ENCODE assay signal across 12 cellular contexts in the genomic region with DNA sequence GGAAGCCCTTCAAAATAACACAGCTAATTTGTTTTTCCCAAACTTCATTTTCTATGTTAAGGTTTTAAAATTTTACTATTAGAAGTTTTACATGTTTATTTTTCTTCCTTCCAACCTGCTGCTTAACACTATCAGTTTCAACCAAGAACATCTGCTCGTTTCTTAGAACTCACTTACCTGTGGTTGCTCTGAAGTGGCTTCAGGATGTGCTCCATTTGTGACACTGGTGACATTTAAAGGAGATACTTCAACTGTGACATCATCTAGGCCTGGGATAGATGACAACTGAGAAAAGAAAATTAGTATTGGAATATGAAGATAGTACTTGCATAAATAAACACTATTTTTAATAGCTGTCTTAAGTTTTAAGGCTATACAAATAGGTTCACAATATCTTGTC. TPM values are rescaled to one million over a fixed set of nuclear protein-coding genes. Genes with fewer than 3 reads are reported as not detected.
DNase-seq lines count a peak whose midpoint lies in the region; ATAC-seq, FAIRE-seq and TF ChIP-seq lines count a peak whose summit lies in the region.
"Had no signal": no experiment of that assay in that cellular context is flagged by ENCODE, and none has a peak within 500 bp of the region (broad histone marks: within the 10 kb centered on the region; RNA-seq: fewer than 3 reads in every experiment).

No MANE protein-coding gene starts in this region.

- POLR2A ChIA-PET in GM12878 (lab: Charles Lee): interaction anchor here (1.4 to 2.1 kb wide), 3 partner anchors 10 to 17 kb away, joined by 5 to 9 read pairs (median 5); a partner anchor contains a TSS

- WGBS in GM12878 (ENCODE audit: insufficient coverage, insufficient replicate concordance, low lambda C conversion rate, missing lambda C conversion rate): 0% methylated on average over 1 of the region's 1 CpG
- 78 to 88% methylated on average over 1 of the region's 1 CpG for WGBS in lower leg skin, 2 donors

- no peaks in the 10 kb centered on the region for H4K20me1 ChIP-seq in GM12878 (ENCODE audit: control insufficient read depth, insufficient read depth)

- RAD21 ChIA-PET in GM12878 (lab: Charles Lee; ENCODE audit: unreplicated experiment): interaction anchor here (0.7 to 1.2 kb wide), 3 partner anchors 13 to 102 kb away, joined by 3 read pairs; a partner anchor contains a TSS

- no peak for TF ChIP-seq POLR2A in GM12878 (IDR thresholded peaks at IDR 0.05; ENCODE audit: low read depth, low read length)
- TF ChIP-seq POLR2A in lower leg skin (IDR thresholded peaks at IDR 0.05): no peak
- TF ChIP-seq POLR2A in breast epithelium (IDR thresholded peaks at IDR 0.05): no peak

- no peaks in the 10 kb centered on the region for H3K9me3 ChIP-seq in GM12878 (replicated peaks; ENCODE audit: control insufficient read depth, insufficient read depth, low read length)
- H3K9me3 ChIP-seq in breast epithelium: no peaks in the 10 kb centered on the region
- H3K9me3 ChIP-seq: neutrophil, uterus had no signal

- H3K4me1 ChIP-seq in GM12878 (ENCODE audit: control insufficient read depth, insufficient read depth, low read length) (peaks cover 11% of the 10 kb centered on the region; the same call in 1 of the 2 replicates), breast epithelium (no peaks in the 10 kb centered on the region)
- H3K4me1 ChIP-seq: uterus had no signal

- no peaks in the 10 kb centered on the region for H3K27me3 ChIP-seq in GM12878 (replicated peaks in 1 of 2; ENCODE audit: control insufficient read depth in 2 of 2, insufficient read depth in 2 of 2, low read length in 1 of 2)
- no peaks in the 10 kb centered on the region for H3K27me3 ChIP-seq in breast epithelium
- H3K27me3 ChIP-seq: neutrophil, uterus had no signal

- TF ChIP-seq CTCF in GM12878 (IDR thresholded peaks at IDR 0.05 in 2 of 3, conservative IDR thresholded peaks at IDR 0.05 in 1 of 3; ENCODE audit: control insufficient read depth in 2 of 3, extremely low read depth in 1 of 3, insufficient read depth in 1 of 3, low read depth in 3 of 3, low read length in 3 of 3): no peak
- TF ChIP-seq CTCF in lower leg skin (IDR thresholded peaks at IDR 0.05): no peak
- no peak for TF ChIP-seq CTCF in breast epithelium (IDR thresholded peaks at IDR 0.05)

- peak; percentile 83 to 85 for ATAC-seq in activated CD4-positive, CD25-positive, alpha-beta regulatory T cell treated with anti-CD3 and anti-CD28 coated beads, Interleukin-2, amount 50 U/mL, for 24 hours
- ATAC-seq in GM21381 (IDR thresholded peaks at IDR 0.05; ENCODE audit: unreplicated experiment) (peak; percentile 92), HG03097 (IDR thresholded peaks at IDR 0.05; ENCODE audit: low FRiP score, unreplicated experiment) (peak; percentile 81), GM12878 (peak; percentile 91)

- peak; percentile 80 for FAIRE-seq in GM12878 (lab: Jason Lieb, UNC)

- no peaks in the 10 kb centered on the region; the same call in 1 of the 2 replicates for H3K79me2 ChIP-seq in GM12878 (ENCODE audit: control insufficient read depth, insufficient read depth, low read length)

- no peak for DNase-seq in activated CD4-positive, CD25-positive, alpha-beta regulatory T cell treated with anti-CD3 and anti-CD28 coated beads, Interleukin-2, amount 50 U/mL, for 72 hours
- DNase-seq in GM12878 (ENCODE audit: low read depth, low spot score) (no peak), lower leg skin (ENCODE audit: low spot score in 2 of 2) (no peak), NCI-H2196 (lab: John Stamatoyannopoulos, UW; ENCODE audit: unreplicated experiment) (no peak), breast epithelium (ENCODE audit: low spot score in 2 of 2) (no peak)
- DNase-seq: activated effector memory CD4-positive, alpha-beta T cell treated with anti-CD3 and anti-CD28 coated beads, Interleukin-2, amount 50 U/mL, for 16 hours; effector CD4-positive, alpha-beta T cell; uterus had no signal

- no peak overlapping the region for H3K4me2 ChIP-seq in GM12878 (ENCODE audit: control insufficient read depth, insufficient read depth)

- BruUV-seq in GM12878 (replicated peaks; lab: Mats Ljungman, UMichigan): no TSS peak

- H3K4me3 ChIP-seq in GM12878 (no peak overlapping the region), lower leg skin (ENCODE audit: low read depth, poor library complexity, severe bottlenecking) (no peak overlapping the region), breast epithelium (no peak overlapping the region)
- H3K4me3 ChIP-seq: uterus had no signal

- TF ChIP-seq RAD21 in GM12878 (IDR thresholded peaks at IDR 0.05; ENCODE audit: insufficient read depth, low read depth, low read length): no peak

- in situ Hi-C loops in GM12878 (cut with MboI): no loop called here

- peaks cover 0 to 13% of the 10 kb centered on the region in 2 experiments; a peak in 2 of 4 replicates for H3K36me3 ChIP-seq in GM12878 (ENCODE audit: control insufficient read depth in 2 of 2, insufficient read depth in 2 of 2, low read length in 1 of 2)
- H3K36me3 ChIP-seq in breast epithelium: peaks cover 3% of the 10 kb centered on the region

- CTCF ChIA-PET in GM12878 (lab: Yijun Ruan, JAX): interaction anchor here (0.6 to 1.6 kb wide), 5 partner anchors 9 to 94 kb away, joined by 4 to 6 read pairs (median 5); no protein-coding TSS in a partner anchor

- intact Hi-C loops in GM12878 (cut with micrococcal nuclease; ENCODE audit: unreplicated experiment): no loop called here
- intact Hi-C loops in lower leg skin (cut with DNase I; ENCODE audit: low total_unique reads): loop anchor here (1.0 kb wide), 1 partner anchor 25 kb away; no protein-coding TSS in a partner anchor
- intact Hi-C loops in breast epithelium (cut with DNase I; ENCODE audit: low total_unique reads): no loop called here

- H3K27ac ChIP-seq in GM12878 (ENCODE audit: control insufficient read depth, insufficient read depth) (no peak overlapping the region; the same call in 1 of the 2 replicates), breast epithelium (no peak overlapping the region)
- H3K27ac ChIP-seq: neutrophil, uterus had no signal

- H3K9ac ChIP-seq in GM12878 (ENCODE audit: control insufficient read depth, insufficient read depth, low read length): no peak overlapping the region

- SMC1A ChIA-PET in GM12878 (lab: Charles Lee; ENCODE audit: uncharacterized antibody, unreplicated experiment): interaction anchor here (0.8 to 2.6 kb wide), 7 partner anchors 8 to 435 kb away, joined by 3 to 9 read pairs (median 3); no protein-coding TSS in a partner anchor

- TF ChIP-seq EP300 in GM12878 (IDR thresholded peaks at IDR 0.05; ENCODE audit: borderline replicate concordance in 1 of 2, control insufficient read depth in 1 of 2, low read depth in 2 of 2, low read length in 2 of 2): peak in 1 of 2 experiments; percentile 59; a peak in 2 of 4 replicates

- no peak overlapping the region for H2AFZ ChIP-seq in GM12878 (ENCODE audit: control insufficient read depth, low read depth, low read length)

TF ChIP-seq in GM12878, 131 proteins besides CTCF, POLR2A, EP300 and RAD21 (continues in another document):
- TF ChIP-seq, protein P1, sequence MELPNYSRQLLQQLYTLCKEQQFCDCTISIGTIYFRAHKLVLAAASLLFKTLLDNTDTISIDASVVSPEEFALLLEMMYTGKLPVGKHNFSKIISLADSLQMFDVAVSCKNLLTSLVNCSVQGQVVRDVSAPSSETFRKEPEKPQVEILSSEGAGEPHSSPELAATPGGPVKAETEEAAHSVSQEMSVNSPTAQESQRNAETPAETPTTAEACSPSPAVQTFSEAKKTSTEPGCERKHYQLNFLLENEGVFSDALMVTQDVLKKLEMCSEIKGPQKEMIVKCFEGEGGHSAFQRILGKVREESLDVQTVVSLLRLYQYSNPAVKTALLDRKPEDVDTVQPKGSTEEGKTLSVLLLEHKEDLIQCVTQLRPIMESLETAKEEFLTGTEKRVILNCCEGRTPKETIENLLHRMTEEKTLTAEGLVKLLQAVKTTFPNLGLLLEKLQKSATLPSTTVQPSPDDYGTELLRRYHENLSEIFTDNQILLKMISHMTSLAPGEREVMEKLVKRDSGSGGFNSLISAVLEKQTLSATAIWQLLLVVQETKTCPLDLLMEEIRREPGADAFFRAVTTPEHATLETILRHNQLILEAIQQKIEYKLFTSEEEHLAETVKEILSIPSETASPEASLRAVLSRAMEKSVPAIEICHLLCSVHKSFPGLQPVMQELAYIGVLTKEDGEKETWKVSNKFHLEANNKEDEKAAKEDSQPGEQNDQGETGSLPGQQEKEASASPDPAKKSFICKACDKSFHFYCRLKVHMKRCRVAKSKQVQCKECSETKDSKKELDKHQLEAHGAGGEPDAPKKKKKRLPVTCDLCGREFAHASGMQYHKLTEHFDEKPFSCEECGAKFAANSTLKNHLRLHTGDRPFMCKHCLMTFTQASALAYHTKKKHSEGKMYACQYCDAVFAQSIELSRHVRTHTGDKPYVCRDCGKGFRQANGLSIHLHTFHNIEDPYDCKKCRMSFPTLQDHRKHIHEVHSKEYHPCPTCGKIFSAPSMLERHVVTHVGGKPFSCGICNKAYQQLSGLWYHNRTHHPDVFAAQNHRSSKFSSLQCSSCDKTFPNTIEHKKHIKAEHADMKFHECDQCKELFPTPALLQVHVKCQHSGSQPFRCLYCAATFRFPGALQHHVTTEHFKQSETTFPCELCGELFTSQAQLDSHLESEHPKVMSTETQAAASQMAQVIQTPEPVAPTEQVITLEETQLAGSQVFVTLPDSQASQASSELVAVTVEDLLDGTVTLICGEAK (IDR thresholded peaks at IDR 0.05; ENCODE audit: borderline replicate concordance): no peak
- TF ChIP-seq CREM (IDR thresholded peaks at IDR 0.05; ENCODE audit: low read depth) (peak; percentile 53; the same call in 1 of the 2 replicates), RUNX3 (IDR thresholded peaks at IDR 0.05; ENCODE audit: low read length) (peak; percentile 94), MTA2 (IDR thresholded peaks at IDR 0.05; ENCODE audit: low read depth) (peak; percentile 30; the same call in 1 of the 2 replicates)

RNA-seq across cellular contexts. Expression of a gene that starts 17.9 kb away (rescaled TPM):
- 39.9 and 40.2 TPM in 2 replicates for total RNA-seq in GM12878 (2013; cell fraction: nucleolus; rRNA removed)
- 40.3 and 42.8 TPM in 2 replicates for total RNA-seq in GM12878 (2014; rRNA removed)
- total RNA-seq in GM12878 (2014; rRNA removed; fragmentation: Illumina TruSeq; extraction: Trizol): 45.3 and 45.7 TPM in 2 replicates
- 18.8 and 22.3 TPM in 2 replicates for total RNA-seq in GM12878 (2021)
- 35.0 TPM for polyA plus RNA-seq in GM12878 (2011; ENCODE audit: low read depth)
- polyA plus RNA-seq in GM12878 (2011; rRNA removed): 57.5 and 83.6 TPM in 2 replicates
- 35.0 and 39.1 TPM in 2 replicates for polyA plus RNA-seq in GM12878 (2011; cell fraction: cytosol; rRNA removed)
- polyA plus RNA-seq in GM12878 (2011; cell fraction: nucleus; rRNA removed): 17.1 and 26.3 TPM in 2 replicates
- 24.7 and 32.4 TPM in 2 replicates for polyA plus RNA-seq in GM12878 (2012)
- polyA plus RNA-seq in GM12878 (2014; fragmentation: Illumina TruSeq; extraction: Trizol): 71.3 and 83.4 TPM in 2 replicates
- 100 to 1,000 TPM in 1 of 2 experiments, 10 to 100 TPM in 1; 87.0 to 106 TPM for polyA plus RNA-seq in GM12878 (2014; fragmentation: Nextera tagmentation; extraction: Ambion mirVana)
- 35.8 and 44.3 TPM in 2 replicates for polyA plus RNA-seq in GM12878 (2014; rRNA removed)
- polyA plus RNA-seq in GM12878 (2016; fragmentation: Nextera tagmentation; extraction: Ambion mirVana): 10 to 100 TPM; 71.1 to 82.6 TPM
- polyA minus RNA-seq in GM12878 (2011; rRNA and poly(A)+ RNA removed): 29.3 and 29.9 TPM in 2 replicates
- 12.2 and 13.8 TPM in 2 replicates for polyA minus RNA-seq in GM12878 (2011; cell fraction: cytosol; rRNA and poly(A)+ RNA removed)
- polyA minus RNA-seq in GM12878 (2011; cell fraction: nucleus; rRNA and poly(A)+ RNA removed): 16.2 and 19.9 TPM in 2 replicates
- 10 to 100 TPM; 33.5 to 74.7 (median 53.6) TPM for total RNA-seq in lower leg skin
- total RNA-seq in breast epithelium: 10 to 100 TPM; 68.1 to 99.9 (median 74.1) TPM
